8 cellular contexts compared by ENCODE assay signal in genomic region chr14:59919582-59920377, GRCh38. TPM values are rescaled to one million over a fixed set of nuclear protein-coding genes. Genes with fewer than 3 reads are reported as not detected.
DNase-seq lines count a peak whose midpoint lies in the region; ATAC-seq and TF ChIP-seq lines count a peak whose summit lies in the region.

Gene LRRC9, plus strand, starts transcription at chr14:59920144.

- H3K4me1 ChIP-seq in iPS DF 6.9 (ENCODE audit: control insufficient read depth, insufficient read depth, low read length) (0 out of 2 replicates have a peak, but pooled peaks cover 1% of the 10 kb centered on the region), gastroesophageal sphincter (peaks cover 0 to 14% (median 6%) of the 10 kb centered on the region in 3 donors)

- H3K4me3 ChIP-seq in AG04450 (ENCODE audit: low read depth, low read length) = peak within 1 kb of the TSS; percentile 37
- H3K4me3 ChIP-seq in astrocyte of the cerebellum (ENCODE audit: low read depth, low read length) = peak within 1 kb of the TSS; percentile 59
- H3K4me3 ChIP-seq in iPS DF 6.9 (ENCODE audit: low read length) = peak within 1 kb of the TSS; percentile 76; the same call in 1 of the 2 replicates
- peak within 1 kb of the TSS in 1 of 2 donors; percentile 46 for H3K4me3 ChIP-seq in gastroesophageal sphincter

- H3K27ac ChIP-seq in AG04450 (ENCODE audit: low read depth, low read length) (no peak within 1 kb of the TSS), iPS DF 6.9 (ENCODE audit: low read length) (no peak within 1 kb of the TSS), gastroesophageal sphincter (no peak within 1 kb of the TSS)

- POLR2A ChIA-PET in AG04450 (lab: Yijun Ruan, JAX) = no interaction called here

- H3K27me3 ChIP-seq in AG04450 (ENCODE audit: control insufficient read depth, insufficient read depth, low read length) = peaks cover 14% of the 10 kb centered on the region
- H3K27me3 ChIP-seq in iPS DF 6.9 (ENCODE audit: control insufficient read depth, insufficient read depth, low read length) = no peaks in the 10 kb centered on the region
- H3K27me3 ChIP-seq in gastroesophageal sphincter = peaks cover 50% of the 10 kb centered on the region

- H3K9me3 ChIP-seq in AG04450 (ENCODE audit: control insufficient read depth, insufficient read depth, low read length) (no peaks in the 10 kb centered on the region), iPS DF 6.9 (ENCODE audit: control insufficient read depth, insufficient read depth, low read length) (no peaks in the 10 kb centered on the region), gastroesophageal sphincter (no peaks in the 10 kb centered on the region)

- TF ChIP-seq POLR2A in gastroesophageal sphincter (IDR thresholded peaks at IDR 0.05) = no peak

- TF ChIP-seq CTCF in AG04450 (IDR thresholded peaks at IDR 0.05; ENCODE audit: low read depth, low read length) (no peak), astrocyte of the cerebellum (IDR thresholded peaks at IDR 0.05; ENCODE audit: low read depth, low read length, missing control alignments) (no peak), gastroesophageal sphincter (IDR thresholded peaks at IDR 0.05) (no peak)

- CTCF ChIA-PET in AG04450 (lab: Charles Lee) = no interaction called here

- in situ Hi-C loops in astrocyte of the cerebellum (cut with HindIII; ENCODE audit: low sequenced_read_pairs) = no loop called here

- ATAC-seq in GM21723 (IDR thresholded peaks at IDR 0.05; ENCODE audit: unreplicated experiment) = peak; percentile 20
- ATAC-seq in gastroesophageal sphincter = no peak
- no peak for ATAC-seq in HG02840 (IDR thresholded peaks at IDR 0.05; ENCODE audit: low FRiP score, unreplicated experiment)

- H3K36me3 ChIP-seq in iPS DF 6.9 (ENCODE audit: control insufficient read depth, insufficient read depth, low read length) = no peaks in the 10 kb centered on the region
- no peaks in the 10 kb centered on the region for H3K36me3 ChIP-seq in gastroesophageal sphincter

- no CpG with 5 or more reads among the region's 56 CpGs for WGBS in iPS DF 6.9 (ENCODE audit: insufficient coverage, insufficient read length)
- WGBS in gastroesophageal sphincter (ENCODE audit: low coverage in 1 of 2), 2 donors = 6% methylated on average over 20 of the region's 56 CpGs; no CpG with 5 or more reads in 1 of the 2 donors

- DNase-seq in AG04450 (ENCODE audit: low read depth, low spot score) (no peak), NCI-H510A treated with DMSO at 0.1 percent for 48 hours (lab: John Stamatoyannopoulos, UW) (peak; percentile 94), astrocyte of the cerebellum (ENCODE audit: low read depth) (peak; percentile 34), iPS DF 6.9 (ENCODE audit: low read depth, low spot score) (peak; percentile 71), retina (peak; percentile 95)

- TF ChIP-seq EP300 in gastroesophageal sphincter (IDR thresholded peaks at IDR 0.05) = no peak

RNA-seq across cellular contexts. Expression of gene LRRC9, which starts in this region (rescaled TPM):
- polyA plus RNA-seq in AG04450 (2011; rRNA removed) = not detected in 2 replicates
- polyA minus RNA-seq in AG04450 (2011; rRNA and poly(A)+ RNA removed) = not detected in 2 replicates
- total RNA-seq in gastroesophageal sphincter = not detected
